ENCODE assay signal across 3 cellular contexts in genomic region chrX:125940985-125941384, GRCh38.
"Had no signal": no experiment of that assay in that cellular context is flagged by ENCODE, and none has a peak within 500 bp of the region (broad histone marks: within the 10 kb centered on the region; RNA-seq: fewer than 3 reads in every experiment).

No MANE protein-coding gene starts in this region.

- ATAC-seq: GM12878 had no signal

- H3K4me3 ChIP-seq: GM12878 had no signal

- DNase-seq: GDM1, GF-D8 had no signal
